ENCODE assay signal across 9 cellular contexts in the genomic region with DNA sequence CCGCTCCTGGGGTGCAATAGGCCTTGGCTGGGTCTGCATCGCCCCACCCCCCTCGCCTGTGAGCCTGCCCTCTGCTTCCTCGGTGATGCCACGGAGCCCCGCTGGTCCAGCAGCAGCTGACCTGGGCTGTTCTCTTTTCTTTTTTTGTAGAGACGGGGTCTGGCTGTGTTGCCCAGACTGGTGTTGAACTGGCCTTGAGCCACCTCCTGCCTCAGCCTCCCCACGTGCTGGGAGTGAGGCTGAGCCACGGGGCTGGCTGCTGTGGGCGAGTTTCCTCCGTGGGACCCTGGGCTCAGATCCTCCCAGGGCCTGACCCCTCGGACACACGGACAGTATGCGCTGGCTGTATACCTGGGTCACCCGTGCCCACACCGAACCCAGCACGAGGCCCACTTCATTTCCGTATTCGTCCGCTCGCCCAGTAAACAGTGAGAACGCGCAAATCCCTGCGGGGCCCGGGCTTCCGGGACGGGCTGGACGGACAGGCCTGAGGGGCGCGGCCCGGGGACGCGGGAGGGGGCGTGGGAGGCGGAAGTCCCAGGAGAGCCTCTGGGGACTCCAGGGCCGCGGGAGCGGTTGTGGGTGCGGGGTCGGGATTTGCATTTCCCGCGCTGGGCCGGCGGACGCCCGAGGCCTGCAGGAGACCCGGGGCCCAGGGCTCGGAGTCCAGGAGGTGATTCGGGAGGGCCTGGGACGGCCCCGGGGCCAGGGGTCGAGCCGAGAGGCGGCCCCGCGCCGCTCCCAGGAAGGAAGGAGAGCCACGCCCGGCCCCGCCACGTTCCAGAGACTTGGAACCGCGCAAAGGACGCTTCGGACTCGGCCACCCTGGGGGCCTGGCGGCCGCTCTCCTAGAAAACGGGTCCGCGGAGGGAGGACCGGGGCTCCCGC. TPM values are rescaled to one million over a fixed set of nuclear protein-coding genes. Genes with fewer than 3 reads are reported as not detected.
DNase-seq lines count a peak whose midpoint lies in the region; ATAC-seq lines count a peak whose summit lies in the region.
"Had no signal": no experiment of that assay in that cellular context is flagged by ENCODE, and none has a peak within 500 bp of the region (broad histone marks: within the 10 kb centered on the region; RNA-seq: fewer than 3 reads in every experiment).

No MANE protein-coding gene starts in this region.

- H3K27me3 Mint-ChIP-seq in natural killer cell treated with Interleukin-12 subunit alpha and Interleukin-12 subunit beta and Interleukin-15 and Interleukin-18, amount 100 ng/mL, for 72 hours: no peaks in the 10 kb centered on the region
- H3K27me3 Mint-ChIP-seq: activated naive CD8-positive, alpha-beta T cell had no signal

- H3K27ac Mint-ChIP-seq in natural killer cell treated with Interleukin-12 subunit alpha and Interleukin-12 subunit beta and Interleukin-15 and Interleukin-18, amount 100 ng/mL, for 72 hours: peak overlapping the region; percentile 67 to 84
- H3K27ac Mint-ChIP-seq: activated naive CD8-positive, alpha-beta T cell had no signal

- no peaks in the 10 kb centered on the region for H3K4me1 ChIP-seq in endocrine pancreas (ENCODE audit: control insufficient read depth, insufficient read depth, low read length)

- H3K27me3 ChIP-seq in endocrine pancreas (ENCODE audit: control insufficient read depth, insufficient read depth, low read length): no peaks in the 10 kb centered on the region

- no peaks in the 10 kb centered on the region for H3K9me3 Mint-ChIP-seq in natural killer cell treated with Interleukin-12 subunit alpha and Interleukin-12 subunit beta and Interleukin-15 and Interleukin-18, amount 100 ng/mL, for 72 hours

- H3K9me3 ChIP-seq in endocrine pancreas (ENCODE audit: control insufficient read depth, low read length): no peaks in the 10 kb centered on the region

- H3K4me3 Mint-ChIP-seq in natural killer cell treated with Interleukin-12 subunit alpha and Interleukin-12 subunit beta and Interleukin-15 and Interleukin-18, amount 100 ng/mL, for 72 hours: peak overlapping the region; percentile 65

- H3K4me1 Mint-ChIP-seq in natural killer cell treated with Interleukin-12 subunit alpha and Interleukin-12 subunit beta and Interleukin-15 and Interleukin-18, amount 100 ng/mL, for 72 hours (ENCODE audit: low read depth in 2 of 2): peaks cover 26 to 27% of the 10 kb centered on the region in 2 donors

- ATAC-seq in HG02798 (IDR thresholded peaks at IDR 0.05; ENCODE audit: poor library complexity, unreplicated experiment) (peak; percentile 79), HG02870 (IDR thresholded peaks at IDR 0.05; ENCODE audit: unreplicated experiment) (no peak)
- peak; percentile 41 to 45 for ATAC-seq in natural killer cell treated with Interleukin-12 subunit alpha and Interleukin-12 subunit beta and Interleukin-15 and Interleukin-18, amount 100 ng/mL, for 72 hours

- peak; percentile 87 for DNase-seq in DMS53 (lab: John Stamatoyannopoulos, UW)
- DNase-seq in natural killer cell treated with Interleukin-12 subunit alpha and Interleukin-12 subunit beta and Interleukin-15 and Interleukin-18, amount 100 ng/mL, for 72 hours (ENCODE audit: low spot score): peak; percentile 68
- DNase-seq in kidney tubule cell (ENCODE audit: low spot score): no peak
- DNase-seq in activated CD4-positive, alpha-beta T cell treated with anti-CD3 and anti-CD28 coated beads for 4 hours: no peak
- DNase-seq in occipital lobe (lab: John Stamatoyannopoulos, UW): no peak

- H3K9ac ChIP-seq in endocrine pancreas (ENCODE audit: control insufficient read depth, insufficient read depth, low read length): peak overlapping the region; percentile 36

- H3K4me3 ChIP-seq in endocrine pancreas (ENCODE audit: control insufficient read depth, insufficient read depth, low read length): no peak overlapping the region

- H3K36me3 ChIP-seq in endocrine pancreas (ENCODE audit: control insufficient read depth, insufficient read depth, low read length): no peaks in the 10 kb centered on the region

- H3K36me3 Mint-ChIP-seq in natural killer cell treated with Interleukin-12 subunit alpha and Interleukin-12 subunit beta and Interleukin-15 and Interleukin-18, amount 100 ng/mL, for 72 hours: no peaks in the 10 kb centered on the region
- H3K36me3 Mint-ChIP-seq: activated naive CD8-positive, alpha-beta T cell had no signal

RNA-seq across cellular contexts. Expression of a gene that starts 57.8 kb away (rescaled TPM):
- total RNA-seq in natural killer cell treated with Interleukin-12 subunit alpha and Interleukin-12 subunit beta and Interleukin-15 and Interleukin-18, amount 100 ng/mL, for 72 hours: 100 to 1,000 TPM; 139 to 145 TPM
- 179 TPM for total RNA-seq in occipital lobe

Comparison
In these comparisons a context has a peak if more than half of its experiments do, and no peak if none do; other contexts are left out.
1. DNase-seq: peak in DMS53 (single experiment) and natural killer cell treated with Interleukin-12 subunit alpha and Interleukin-12 subunit beta and Interleukin-15 and Interleukin-18, amount 100 ng/mL, for 72 hours (single experiment); none in kidney tubule cell (single experiment), activated CD4-positive, alpha-beta T cell treated with anti-CD3 and anti-CD28 coated beads for 4 hours (0 of 2) and occipital lobe (single experiment).